26 cellular contexts compared by ENCODE assay signal in genomic region chr10:131406676-131407392, GRCh38.
DNase-seq lines count a peak whose midpoint lies in the region; ATAC-seq and TF ChIP-seq lines count a peak whose summit lies in the region.
"Had no signal": no experiment of that assay in that cellular context is flagged by ENCODE, and none has a peak within 500 bp of the region (broad histone marks: within the 10 kb centered on the region; RNA-seq: fewer than 3 reads in every experiment).

No MANE protein-coding gene starts in this region.

- H3K4me2 ChIP-seq in H9 (ENCODE audit: insufficient read depth, insufficient read length, low read length), result no peak overlapping the region
- H3K4me2 ChIP-seq in neuronal stem cell (ENCODE audit: insufficient read depth, low read length, poor library complexity, severe bottlenecking), result no peak overlapping the region
- H3K4me2 ChIP-seq: BLaER1 had no signal

- H3K79me2 ChIP-seq in H9 (ENCODE audit: insufficient read depth, low read length), result no peaks in the 10 kb centered on the region

- H2BK20ac ChIP-seq in H9 (ENCODE audit: low read depth, low read length, poor library complexity, severe bottlenecking), result no peak overlapping the region

- H4K20me1 ChIP-seq in H9 (ENCODE audit: control insufficient read depth, insufficient read depth, insufficient read length), result no peaks in the 10 kb centered on the region
- H4K20me1 ChIP-seq: BLaER1 had no signal

- 0 out of 3 replicates have a peak, but pooled peaks have one; percentile 12 for TF ChIP-seq CTCF in H9 (conservative IDR thresholded peaks at IDR 0.05)
- TF ChIP-seq CTCF in endodermal cell (conservative IDR thresholded peaks at IDR 0.05), result peak; percentile 17
- no peak for TF ChIP-seq CTCF in spleen (IDR thresholded peaks at IDR 0.05 in 8 of 11, conservative IDR thresholded peaks at IDR 0.05 in 3 of 11)
- no peak for TF ChIP-seq CTCF in breast epithelium (IDR thresholded peaks at IDR 0.05)
- no peak for TF ChIP-seq CTCF in tibial artery (IDR thresholded peaks at IDR 0.05)

- H3K9ac ChIP-seq in H9 (ENCODE audit: extremely low read depth, insufficient read length, low read length) (no peak overlapping the region), endodermal cell (ENCODE audit: extremely low read depth, low read length, poor library complexity, severe bottlenecking) (no peak overlapping the region), neuronal stem cell (ENCODE audit: low read depth, low read length, poor library complexity) (no peak overlapping the region)
- H3K9ac ChIP-seq: BLaER1 had no signal

- peak overlapping the region in 1 of 3 experiments; percentile 91; a peak in 2 of 7 replicates for H3K27ac Mint-ChIP-seq in H9
- no peak overlapping the region for H3K27ac Mint-ChIP-seq in endodermal cell
- H3K27ac Mint-ChIP-seq: CD14-positive monocyte; CD4-positive, alpha-beta memory T cell; CD4-positive, CD25-positive, alpha-beta regulatory T cell; CD8-positive, alpha-beta memory T cell had no signal

- H3K23me2 ChIP-seq in H9 (ENCODE audit: insufficient read length, low read depth, low read length, poor library complexity, severe bottlenecking), result no peaks in the 10 kb centered on the region

- H3K9me3 Mint-ChIP-seq in H9 (no peaks in the 10 kb centered on the region), endodermal cell (no peaks in the 10 kb centered on the region)
- H3K9me3 Mint-ChIP-seq: CD14-positive monocyte; CD4-positive, alpha-beta memory T cell had no signal

- H3K23ac ChIP-seq in H9 (ENCODE audit: insufficient read length, low read depth, low read length) (no peak overlapping the region), neuronal stem cell (ENCODE audit: low read depth, low read length, poor library complexity) (peak overlapping the region; percentile 2)

- H3K18ac ChIP-seq in H9 (ENCODE audit: insufficient read length, low read depth, low read length) (no peak overlapping the region), neuronal stem cell (ENCODE audit: low read length) (no peak overlapping the region)

- no peak overlapping the region for H2AFZ ChIP-seq in H9 (ENCODE audit: low read length)
- H2AFZ ChIP-seq in neuronal stem cell (ENCODE audit: low read length), result no peak overlapping the region

- no peak overlapping the region for H3K4me3 Mint-ChIP-seq in H9
- no peak overlapping the region for H3K4me3 Mint-ChIP-seq in endodermal cell
- H3K4me3 Mint-ChIP-seq: CD14-positive monocyte; CD4-positive, alpha-beta memory T cell; CD4-positive, CD25-positive, alpha-beta regulatory T cell; CD8-positive, alpha-beta memory T cell had no signal

- H2AK5ac ChIP-seq in H9 (ENCODE audit: insufficient read length, low read length) (no peak overlapping the region), neuronal stem cell (ENCODE audit: low read depth, low read length) (peak overlapping the region; percentile 25)

- DNase-seq in H9 (no peak), endodermal cell (no peak), neuronal stem cell (ENCODE audit: low spot score) (no peak), spleen (peak; percentile 61), breast epithelium (ENCODE audit: low spot score in 2 of 2) (no peak), tibial artery (no peak)
- no peak for DNase-seq in activated CD4-positive, alpha-beta T cell treated with anti-CD3 and anti-CD28 coated beads, Interleukin-2, amount 50 U/mL, for 48 hours
- DNase-seq: 8988T; ACHN; BE2C; C1 segment of cervical spinal cord; CD4-positive, CD25-positive, alpha-beta regulatory T cell; CD8-positive, alpha-beta memory T cell; COR-L47; DMS 273 treated with DMSO at 0.1 percent for 48 hours; DMS153; DMS53; DMS79; DND-41; EL; GDM1 had no signal

- H3K56ac ChIP-seq in H9 (ENCODE audit: insufficient read length, low read depth, low read length), result no peak overlapping the region

- no peaks in the 10 kb centered on the region for H3K9me3 ChIP-seq in H9 (ENCODE audit: control insufficient read depth, low read depth, low read length)
- no peaks in the 10 kb centered on the region for H3K9me3 ChIP-seq in endodermal cell (ENCODE audit: control insufficient read depth, low read length)
- no peaks in the 10 kb centered on the region for H3K9me3 ChIP-seq in neuronal stem cell (replicated peaks in 1 of 2; ENCODE audit: control insufficient read depth in 2 of 2, insufficient read depth in 1 of 2, low read depth in 1 of 2, low read length in 2 of 2)
- H3K9me3 ChIP-seq in spleen, result no peaks in the 10 kb centered on the region
- H3K9me3 ChIP-seq in breast epithelium, result no peaks in the 10 kb centered on the region
- no peaks in the 10 kb centered on the region for H3K9me3 ChIP-seq in tibial artery
- H3K9me3 ChIP-seq: BE2C, BLaER1 had no signal

- H3T11ph ChIP-seq in H9 (ENCODE audit: low read length), result no peak overlapping the region

- H3K79me1 ChIP-seq in H9 (ENCODE audit: insufficient read depth, low read depth, low read length, poor library complexity, severe bottlenecking) (no peaks in the 10 kb centered on the region), neuronal stem cell (ENCODE audit: low read depth, low read length) (no peaks in the 10 kb centered on the region)

- TF ChIP-seq POLR2A in spleen (IDR thresholded peaks at IDR 0.05) (no peak), breast epithelium (IDR thresholded peaks at IDR 0.05) (no peak)

- H3K27me3 Mint-ChIP-seq in H9 (ENCODE audit: low read depth) (peaks cover 5% of the 10 kb centered on the region), endodermal cell (ENCODE audit: insufficient read depth) (no peaks in the 10 kb centered on the region)
- H3K27me3 Mint-ChIP-seq: CD4-positive, alpha-beta memory T cell; CD4-positive, CD25-positive, alpha-beta regulatory T cell had no signal

- H2BK15ac ChIP-seq in H9 (ENCODE audit: low read depth, low read length), result no peak overlapping the region
- H2BK15ac ChIP-seq in neuronal stem cell (ENCODE audit: low read length), result no peak overlapping the region

- no peak overlapping the region; the same call in 1 of the 2 replicates for H3K14ac ChIP-seq in H9 (ENCODE audit: insufficient read depth, low read length)
- no peak overlapping the region for H3K14ac ChIP-seq in neuronal stem cell (ENCODE audit: low read length)

- H3K4me3 ChIP-seq in endodermal cell (ENCODE audit: low read length), result no peak overlapping the region
- no peak overlapping the region for H3K4me3 ChIP-seq in neuronal stem cell (ENCODE audit: low read length in 2 of 2)
- H3K4me3 ChIP-seq in spleen, result no peak overlapping the region
- H3K4me3 ChIP-seq in breast epithelium, result no peak overlapping the region
- no peak overlapping the region for H3K4me3 ChIP-seq in tibial artery
- H3K4me3 ChIP-seq: BLaER1, GM12878 had no signal

- WGBS in H9 (ENCODE audit: extremely low coverage, insufficient read length, low lambda C conversion rate), result no CpG with 5 or more reads among the region's 17 CpGs
- WGBS in endodermal cell (ENCODE audit: insufficient coverage in 1 of 2, insufficient read length in 1 of 2), 2 experiments, result 95 to 97% methylated on average over 13 to 17 of the region's 17 CpGs
- no CpG with 5 or more reads among the region's 17 CpGs for WGBS in neuronal stem cell (ENCODE audit: extremely low coverage in 2 of 2, insufficient read length in 2 of 2, insufficient replicate concordance in 1 of 2), 2 donors
- 77 to 88% (median 82%) methylated on average over 12 to 17 of the region's 17 CpGs for WGBS in spleen, 5 donors

- intact Hi-C loops in spleen (cut with DNase I; ENCODE audit: low total_unique reads), result no loop called here
- intact Hi-C loops in breast epithelium (cut with DNase I; ENCODE audit: low total_unique reads), result no loop called here
- intact Hi-C loops in tibial artery (cut with DNase I; ENCODE audit: low total_unique reads), result no loop called here

- H3K27me3 ChIP-seq in H9 (ENCODE audit: insufficient read depth, low read length) (no peaks in the 10 kb centered on the region), endodermal cell (ENCODE audit: control insufficient read depth, insufficient read depth, low read length, poor library complexity, severe bottlenecking) (no peaks in the 10 kb centered on the region), neuronal stem cell (ENCODE audit: control insufficient read depth in 3 of 3, insufficient read depth in 3 of 3, low read depth in 1 of 3, low read length in 3 of 3) (no peaks in the 10 kb centered on the region), spleen (replicated peaks in 1 of 7) (peaks cover 0 to 24% (median 0%) of the 10 kb centered on the region in 7 donors), breast epithelium (peaks cover 0 to 41% of the 10 kb centered on the region in 2 donors), tibial artery (peaks cover 0 to 21% of the 10 kb centered on the region in 2 donors)
- H3K27me3 ChIP-seq: BE2C, BLaER1 had no signal

- H3K4me1 Mint-ChIP-seq in H9 (peaks cover 8 to 10% of the 10 kb centered on the region in 2 experiments), endodermal cell (no peaks in the 10 kb centered on the region)
- H3K4me1 Mint-ChIP-seq: CD14-positive monocyte; CD4-positive, alpha-beta memory T cell; CD4-positive, CD25-positive, alpha-beta regulatory T cell; CD8-positive, alpha-beta memory T cell had no signal

- H3K36me3 ChIP-seq in endodermal cell (ENCODE audit: control insufficient read depth, insufficient read depth, low read length) (no peaks in the 10 kb centered on the region), neuronal stem cell (replicated peaks in 1 of 2; ENCODE audit: control insufficient read depth in 2 of 2, insufficient read depth in 2 of 2, low read length in 2 of 2) (no peaks in the 10 kb centered on the region), spleen (no peaks in the 10 kb centered on the region), breast epithelium (no peaks in the 10 kb centered on the region), tibial artery (no peaks in the 10 kb centered on the region)
- H3K36me3 ChIP-seq: BE2C, BLaER1 had no signal

- H4K5ac ChIP-seq in H9 (ENCODE audit: insufficient read length, low read depth, low read length), result no peak overlapping the region

- H3K4ac ChIP-seq in H9 (ENCODE audit: low read depth, low read length), result no peak overlapping the region
- no peak overlapping the region for H3K4ac ChIP-seq in neuronal stem cell (ENCODE audit: low read length)

- H4K91ac ChIP-seq in H9 (ENCODE audit: insufficient read length, low read depth, low read length) (no peak overlapping the region), neuronal stem cell (ENCODE audit: low read depth, low read length, poor library complexity) (no peak overlapping the region)

- H2BK5ac ChIP-seq in H9 (ENCODE audit: insufficient read length, low read length) (no peak overlapping the region), neuronal stem cell (ENCODE audit: low read length) (no peak overlapping the region)

- H3K27ac ChIP-seq in H9 (ENCODE audit: insufficient read length, low read depth, low read length) (no peak overlapping the region), endodermal cell (ENCODE audit: low read depth, low read length) (no peak overlapping the region), neuronal stem cell (replicated peaks; ENCODE audit: low read length) (no peak overlapping the region), spleen (no peak overlapping the region), breast epithelium (no peak overlapping the region), tibial artery (no peak overlapping the region)
- H3K27ac ChIP-seq: BLaER1 had no signal

- no peak for ATAC-seq in GM19035 (IDR thresholded peaks at IDR 0.05; ENCODE audit: unreplicated experiment)
- ATAC-seq: GM12878 had no signal

- H2BK12ac ChIP-seq in H9 (ENCODE audit: insufficient read length, low read depth, low read length) (no peak overlapping the region), neuronal stem cell (ENCODE audit: low read length) (no peak overlapping the region)

- H4K8ac ChIP-seq in H9 (replicated peaks; ENCODE audit: insufficient read length, low read depth, low read length), result no peak overlapping the region
- no peak overlapping the region for H4K8ac ChIP-seq in neuronal stem cell (ENCODE audit: low read depth, low read length)

- H2BK120ac ChIP-seq in H9 (ENCODE audit: low read depth, low read length, poor library complexity, severe bottlenecking), result no peak overlapping the region
- H2BK120ac ChIP-seq in neuronal stem cell (ENCODE audit: low read depth, low read length), result no peak overlapping the region

- H3K4me1 ChIP-seq in H9 (ENCODE audit: insufficient read depth, low read length), result no peaks in the 10 kb centered on the region
- no peaks in the 10 kb centered on the region for H3K4me1 ChIP-seq in endodermal cell (ENCODE audit: control insufficient read depth, insufficient read depth, low read length)
- no peaks in the 10 kb centered on the region for H3K4me1 ChIP-seq in neuronal stem cell (ENCODE audit: control insufficient read depth in 2 of 2, insufficient read depth in 1 of 2, low read depth in 1 of 2, low read length in 2 of 2)
- H3K4me1 ChIP-seq in spleen, result no peaks in the 10 kb centered on the region
- no peaks in the 10 kb centered on the region for H3K4me1 ChIP-seq in breast epithelium
- H3K4me1 ChIP-seq in tibial artery, result no peaks in the 10 kb centered on the region
- H3K4me1 ChIP-seq: BE2C had no signal

- H3K36me3 Mint-ChIP-seq in H9 (ENCODE audit: insufficient read depth in 1 of 3, low read depth in 3 of 3) (no peaks in the 10 kb centered on the region), endodermal cell (ENCODE audit: low read depth) (no peaks in the 10 kb centered on the region)
- H3K36me3 Mint-ChIP-seq: CD14-positive monocyte; CD4-positive, alpha-beta memory T cell; CD4-positive, CD25-positive, alpha-beta regulatory T cell; CD8-positive, alpha-beta memory T cell had no signal

Comparison
In these comparisons a context has a peak if more than half of its experiments do, and no peak if none do; other contexts are left out.
1. CTCF ChIP-seq: peak in H9 (single experiment) and endodermal cell (single experiment); none in spleen (0 of 11), breast epithelium (0 of 3) and tibial artery (0 of 2).